18 cellular contexts compared by ENCODE assay signal in genomic region chr2:27336173-27336572, GRCh38. TPM values are rescaled to one million over a fixed set of nuclear protein-coding genes. Genes with fewer than 3 reads are reported as not detected.
DNase-seq lines count a peak whose midpoint lies in the region; ATAC-seq lines count a peak whose summit lies in the region.
"Had no signal": no experiment of that assay in that cellular context is flagged by ENCODE, and none has a peak within 500 bp of the region (broad histone marks: within the 10 kb centered on the region; RNA-seq: fewer than 3 reads in every experiment).

No MANE protein-coding gene starts in this region.

- H3K4ac ChIP-seq in neuronal stem cell (ENCODE audit: low read length): no peak overlapping the region

- H3K9me3 Mint-ChIP-seq in activated T-helper 17 cell treated with anti-CD3 and anti-CD28 coated beads, Interleukin-2, amount 50 U/mL, for 72 hours: no peaks in the 10 kb centered on the region
- no peaks in the 10 kb centered on the region for H3K9me3 Mint-ChIP-seq in central memory CD8-positive, alpha-beta T cell
- H3K9me3 Mint-ChIP-seq in stimulated activated effector memory CD8-positive, alpha-beta T cell treated with anti-CD3 and anti-CD28 coated beads, Interleukin-12 subunit alpha, Interleukin-12 subunit beta, amount 100 ng/mL, for 72 hours: no peaks in the 10 kb centered on the region
- H3K9me3 Mint-ChIP-seq: CD4-positive, alpha-beta memory T cell had no signal

- H3K23ac ChIP-seq in neuronal stem cell (ENCODE audit: low read depth, low read length, poor library complexity): peak overlapping the region; percentile 20

- H3K14ac ChIP-seq in neuronal stem cell (ENCODE audit: low read length): no peak overlapping the region

- no peak for ATAC-seq in activated T-helper 17 cell treated with anti-CD3 and anti-CD28 coated beads, Interleukin-2, amount 50 U/mL, for 72 hours (replicated peaks)
- ATAC-seq in central memory CD8-positive, alpha-beta T cell (replicated peaks; ENCODE audit: extremely low read depth, poor library complexity, severe bottlenecking): no peak
- no peak for ATAC-seq in stimulated activated effector memory CD8-positive, alpha-beta T cell treated with anti-CD3 and anti-CD28 coated beads, Interleukin-12 subunit alpha, Interleukin-12 subunit beta, amount 100 ng/mL, for 72 hours
- no peak for ATAC-seq in HG02759 (IDR thresholded peaks at IDR 0.05; ENCODE audit: unreplicated experiment)
- no peak for ATAC-seq in HG02981 (IDR thresholded peaks at IDR 0.05; ENCODE audit: unreplicated experiment)

- H3K9ac ChIP-seq in neuronal stem cell (ENCODE audit: low read depth, low read length, poor library complexity): no peak overlapping the region
- H3K9ac ChIP-seq: GM23248 had no signal

- no peaks in the 10 kb centered on the region for H3K4me1 Mint-ChIP-seq in activated T-helper 17 cell treated with anti-CD3 and anti-CD28 coated beads, Interleukin-2, amount 50 U/mL, for 72 hours
- no peaks in the 10 kb centered on the region for H3K4me1 Mint-ChIP-seq in central memory CD8-positive, alpha-beta T cell
- no peaks in the 10 kb centered on the region for H3K4me1 Mint-ChIP-seq in stimulated activated effector memory CD8-positive, alpha-beta T cell treated with anti-CD3 and anti-CD28 coated beads, Interleukin-12 subunit alpha, Interleukin-12 subunit beta, amount 100 ng/mL, for 72 hours
- H3K4me1 Mint-ChIP-seq: CD4-positive, alpha-beta memory T cell had no signal

- H3K27me3 ChIP-seq in neuronal stem cell (ENCODE audit: control insufficient read depth in 3 of 3, insufficient read depth in 3 of 3, low read depth in 1 of 3, low read length in 3 of 3): no peaks in the 10 kb centered on the region

- no peak overlapping the region for H3K4me2 ChIP-seq in neuronal stem cell (ENCODE audit: insufficient read depth, low read length, poor library complexity, severe bottlenecking)

- H3K18ac ChIP-seq in neuronal stem cell (ENCODE audit: low read length): no peak overlapping the region

- H3K9me3 ChIP-seq in neuronal stem cell (replicated peaks in 1 of 2; ENCODE audit: control insufficient read depth in 2 of 2, insufficient read depth in 1 of 2, low read depth in 1 of 2, low read length in 2 of 2): no peaks in the 10 kb centered on the region

- peak overlapping the region; percentile 22 for H3K27ac Mint-ChIP-seq in activated T-helper 17 cell treated with anti-CD3 and anti-CD28 coated beads, Interleukin-2, amount 50 U/mL, for 72 hours
- H3K27ac Mint-ChIP-seq in central memory CD8-positive, alpha-beta T cell (ENCODE audit: low read depth): peak overlapping the region; percentile 68
- peak overlapping the region; percentile 53 for H3K27ac Mint-ChIP-seq in stimulated activated effector memory CD8-positive, alpha-beta T cell treated with anti-CD3 and anti-CD28 coated beads, Interleukin-12 subunit alpha, Interleukin-12 subunit beta, amount 100 ng/mL, for 72 hours

- no peaks in the 10 kb centered on the region for H3K4me1 ChIP-seq in neuronal stem cell (ENCODE audit: control insufficient read depth in 2 of 2, insufficient read depth in 1 of 2, low read depth in 1 of 2, low read length in 2 of 2)

- H4K8ac ChIP-seq in neuronal stem cell (ENCODE audit: low read depth, low read length): no peak overlapping the region

- no peak overlapping the region for H2AFZ ChIP-seq in neuronal stem cell (ENCODE audit: low read length)
- H2AFZ ChIP-seq: GM23248 had no signal

- WGBS in neuronal stem cell (ENCODE audit: extremely low coverage in 2 of 2, insufficient read length in 2 of 2, insufficient replicate concordance in 1 of 2), 2 donors: no CpG with 5 or more reads among the region's 7 CpGs

- H2AK5ac ChIP-seq in neuronal stem cell (ENCODE audit: low read depth, low read length): no peak overlapping the region

- no peak overlapping the region for H3K4me3 ChIP-seq in neuronal stem cell (ENCODE audit: low read length in 2 of 2)
- H3K4me3 ChIP-seq: GM23248 had no signal

- peaks cover 43 to 94% of the 10 kb centered on the region in 2 donors for H3K36me3 ChIP-seq in neuronal stem cell (replicated peaks in 1 of 2; ENCODE audit: control insufficient read depth in 2 of 2, insufficient read depth in 2 of 2, low read length in 2 of 2)

- no peak overlapping the region for H4K91ac ChIP-seq in neuronal stem cell (ENCODE audit: low read depth, low read length, poor library complexity)

- no peaks in the 10 kb centered on the region for H3K79me1 ChIP-seq in neuronal stem cell (ENCODE audit: low read depth, low read length)

- H2BK5ac ChIP-seq in neuronal stem cell (ENCODE audit: low read length): no peak overlapping the region

- no peak overlapping the region for H3K4me3 Mint-ChIP-seq in activated T-helper 17 cell treated with anti-CD3 and anti-CD28 coated beads, Interleukin-2, amount 50 U/mL, for 72 hours
- no peak overlapping the region for H3K4me3 Mint-ChIP-seq in central memory CD8-positive, alpha-beta T cell
- H3K4me3 Mint-ChIP-seq in stimulated activated effector memory CD8-positive, alpha-beta T cell treated with anti-CD3 and anti-CD28 coated beads, Interleukin-12 subunit alpha, Interleukin-12 subunit beta, amount 100 ng/mL, for 72 hours: no peak overlapping the region
- H3K4me3 Mint-ChIP-seq: CD4-positive, alpha-beta memory T cell had no signal

- H2BK120ac ChIP-seq in neuronal stem cell (ENCODE audit: low read depth, low read length): no peak overlapping the region

- H3K36me3 Mint-ChIP-seq in activated T-helper 17 cell treated with anti-CD3 and anti-CD28 coated beads, Interleukin-2, amount 50 U/mL, for 72 hours (ENCODE audit: low read depth): peaks cover 89% of the 10 kb centered on the region
- peaks cover 48% of the 10 kb centered on the region for H3K36me3 Mint-ChIP-seq in central memory CD8-positive, alpha-beta T cell (ENCODE audit: insufficient read depth)
- peaks cover 89% of the 10 kb centered on the region for H3K36me3 Mint-ChIP-seq in stimulated activated effector memory CD8-positive, alpha-beta T cell treated with anti-CD3 and anti-CD28 coated beads, Interleukin-12 subunit alpha, Interleukin-12 subunit beta, amount 100 ng/mL, for 72 hours

- H3K27ac ChIP-seq in neuronal stem cell (replicated peaks; ENCODE audit: low read length): no peak overlapping the region
- H3K27ac ChIP-seq: GM23248 had no signal

- H2BK12ac ChIP-seq in neuronal stem cell (ENCODE audit: low read length): no peak overlapping the region

- no peak overlapping the region for H2BK15ac ChIP-seq in neuronal stem cell (ENCODE audit: low read length)

- no peaks in the 10 kb centered on the region for H3K27me3 Mint-ChIP-seq in activated T-helper 17 cell treated with anti-CD3 and anti-CD28 coated beads, Interleukin-2, amount 50 U/mL, for 72 hours
- no peaks in the 10 kb centered on the region for H3K27me3 Mint-ChIP-seq in central memory CD8-positive, alpha-beta T cell
- H3K27me3 Mint-ChIP-seq: CD4-positive, alpha-beta memory T cell had no signal

- DNase-seq in central memory CD8-positive, alpha-beta T cell (ENCODE audit: low spot score in 2 of 2): no peak
- DNase-seq in neuronal stem cell (ENCODE audit: low spot score) (no peak), HK-2 (ENCODE audit: unreplicated experiment) (no peak)
- no peak for DNase-seq in stimulated activated effector memory CD8-positive, alpha-beta T cell treated with anti-CD3 and anti-CD28 coated beads, Interleukin-12 subunit alpha, Interleukin-12 subunit beta, amount 100 ng/mL, for 72 hours (ENCODE audit: low spot score in 2 of 2)
- no peak for DNase-seq in activated CD4-positive, alpha-beta T cell treated with anti-CD3 and anti-CD28 coated beads for 4 hours
- DNase-seq: C1 segment of cervical spinal cord; Calu3; CD4-positive, alpha-beta memory T cell; COR-L47; DMS53; DMS79 treated with DMSO at 0.1 percent for 48 hours; GM23248; H7; HCEC 1CT had no signal

RNA-seq across cellular contexts. Expression of gene MPV17, which starts 13.3 kb away (rescaled TPM):
- total RNA-seq in activated T-helper 17 cell treated with anti-CD3 and anti-CD28 coated beads, Interleukin-2, amount 50 U/mL, for 72 hours: 10 to 100 TPM; 77.2 to 89.2 TPM
- polyA plus RNA-seq in neuronal stem cell (2013, experiment 1 of 2): 114 TPM
- 108 TPM for polyA plus RNA-seq in neuronal stem cell (2013, experiment 2 of 2)

RNA-seq across cellular contexts. Expression of gene GTF3C2, which starts 20.4 kb away (rescaled TPM):
- 10 to 100 TPM; 67.2 to 85.8 TPM for total RNA-seq in activated T-helper 17 cell treated with anti-CD3 and anti-CD28 coated beads, Interleukin-2, amount 50 U/mL, for 72 hours
- 50.7 TPM for polyA plus RNA-seq in neuronal stem cell (2013, experiment 1 of 2)
- 51.9 TPM for polyA plus RNA-seq in neuronal stem cell (2013, experiment 2 of 2)

RNA-seq across cellular contexts. Expression of gene UCN, which starts 27.9 kb away (rescaled TPM):
- total RNA-seq in activated T-helper 17 cell treated with anti-CD3 and anti-CD28 coated beads, Interleukin-2, amount 50 U/mL, for 72 hours: 1 to 10 TPM; 1.7 to 2.4 TPM
- 1.0 TPM for polyA plus RNA-seq in neuronal stem cell (2013, experiment 1 of 2)
- 0.90 TPM for polyA plus RNA-seq in neuronal stem cell (2013, experiment 2 of 2)
- total RNA-seq: GM23248, H1 had no signal

RNA-seq across cellular contexts. Expression of gene EIF2B4, which starts 34.0 kb away (rescaled TPM):
- total RNA-seq in activated T-helper 17 cell treated with anti-CD3 and anti-CD28 coated beads, Interleukin-2, amount 50 U/mL, for 72 hours: 10 to 100 TPM; 34.7 to 42.9 TPM
- 36.9 TPM for polyA plus RNA-seq in neuronal stem cell (2013, experiment 1 of 2)
- polyA plus RNA-seq in neuronal stem cell (2013, experiment 2 of 2): 35.4 TPM

RNA-seq across cellular contexts. Expression of gene SNX17, which starts 34.2 kb away (rescaled TPM):
- total RNA-seq in activated T-helper 17 cell treated with anti-CD3 and anti-CD28 coated beads, Interleukin-2, amount 50 U/mL, for 72 hours: 10 to 100 TPM; 59.0 to 90.4 TPM
- 31.0 TPM for polyA plus RNA-seq in neuronal stem cell (2013, experiment 1 of 2)
- polyA plus RNA-seq in neuronal stem cell (2013, experiment 2 of 2): 30.6 TPM
